In genomic region chr1:93620841-93621210, GRCh38 we compare ENCODE assay signal across 16 cellular contexts.
DNase-seq lines count a peak whose midpoint lies in the region; ATAC-seq and TF ChIP-seq lines count a peak whose summit lies in the region.
"Had no signal": no experiment of that assay in that cellular context is flagged by ENCODE, and none has a peak within 500 bp of the region (broad histone marks: within the 10 kb centered on the region; RNA-seq: fewer than 3 reads in every experiment).

No MANE protein-coding gene starts in this region.

- peaks cover 2% of the 10 kb centered on the region for H4K20me1 ChIP-seq in mammary epithelial cell (ENCODE audit: insufficient read depth, low read length)

- DNase-seq in BJ (ENCODE audit: low read depth) (no peak), mammary epithelial cell (peak; percentile 46), mucosa of gallbladder (ENCODE audit: low spot score) (peak; percentile 75), NCI-H1436 (lab: John Stamatoyannopoulos, UW) (no peak), NCI-H146 treated with DMSO at 0.1 percent for 48 hours (lab: John Stamatoyannopoulos, UW; ENCODE audit: unreplicated experiment) (no peak)
- DNase-seq: activated CD8-positive, alpha-beta memory T cell treated with anti-CD3 and anti-CD28 coated beads, Interleukin-2, amount 50 U/mL, for 4 hours; activated naive CD4-positive, alpha-beta T cell; brain microvascular endothelial cell; CD8-positive, alpha-beta memory T cell; NCI-H2227 treated with DMSO at 0.1 percent for 48 hours; OCI-M1; stimulated activated CD4-positive, alpha-beta T cell treated with anti-CD3 and anti-CD28 coated beads, Interleukin-15, amount 100 ng/mL, for 24 hours; T-helper 1 cell had no signal

- H3K27ac ChIP-seq in HEK293 (ENCODE audit: extremely low read depth, low read depth, low read length) (no peak overlapping the region), mammary epithelial cell (ENCODE audit: insufficient read depth, low read depth, low read length) (no peak overlapping the region)
- H3K27ac ChIP-seq: brain microvascular endothelial cell had no signal

- H3K79me2 ChIP-seq in mammary epithelial cell (ENCODE audit: insufficient read depth, low read length) = peaks cover 99% of the 10 kb centered on the region

- CTCF ChIA-PET in BJ (lab: Yijun Ruan, JAX) = interaction anchor here (1.1 to 6.1 kb wide), 8 partner anchors 8 to 331 kb away, joined by 3 to 53 read pairs (median 5); no protein-coding TSS in a partner anchor
- CTCF ChIA-PET in HEK293 (lab: Yijun Ruan, JAX) = interaction anchor here (0.6 to 1.8 kb wide), 3 partner anchors 193 to 222 kb away, joined by 3 to 5 read pairs (median 3); no protein-coding TSS in a partner anchor
- CTCF ChIA-PET in mammary epithelial cell (lab: Charles Lee; ENCODE audit: low non-redundant PET) = interaction anchor here (0.7 kb wide), 1 partner anchor 193 kb away, joined by 4 read pairs; no protein-coding TSS in a partner anchor

- H3K4me3 ChIP-seq in BJ (ENCODE audit: low read depth, low read length) = no peak overlapping the region
- H3K4me3 ChIP-seq in HEK293 (ENCODE audit: low read depth, low read length) = no peak overlapping the region
- H3K4me3 ChIP-seq in mammary epithelial cell (replicated peaks in 1 of 3; ENCODE audit: insufficient read depth in 1 of 3, low read depth in 2 of 3, low read length in 3 of 3) = no peak overlapping the region

- H3K9ac ChIP-seq in mammary epithelial cell (ENCODE audit: insufficient read depth, low read length) = no peak overlapping the region

- 69% methylated on average over 4 of the region's 4 CpGs for WGBS in mammary epithelial cell (ENCODE audit: low coverage, missing lambda C conversion rate)

- no peak overlapping the region for H3K4me2 ChIP-seq in mammary epithelial cell (ENCODE audit: insufficient read depth, low read depth, low read length)

- BruUV-seq in mammary epithelial cell (replicated peaks; lab: Mats Ljungman, UMichigan) = no TSS peak

- H3K9me3 ChIP-seq in HEK293 (ENCODE audit: control insufficient read depth, insufficient read depth, low read depth, low read length) (no peaks in the 10 kb centered on the region), mammary epithelial cell (replicated peaks; ENCODE audit: insufficient read depth, low read length) (peaks cover 3% of the 10 kb centered on the region)

- no peak overlapping the region for H2AFZ ChIP-seq in mammary epithelial cell (ENCODE audit: low read depth, low read length)

- in situ Hi-C loops in mammary epithelial cell (cut with MboI; ENCODE audit: low sequenced_read_pairs in 2 of 2) = loop anchor here in 1 of 2 donors (10.0 kb wide), 1 partner anchor 204 kb away; no protein-coding TSS in a partner anchor

- TF ChIP-seq CTCF in BJ (IDR thresholded peaks at IDR 0.05; ENCODE audit: insufficient read depth, low read depth, low read length) = peak; percentile 24
- no peak for TF ChIP-seq CTCF in HEK293 (tag by site-specific recombination; IDR thresholded peaks at IDR 0.05)
- peak; percentile 5 to 27 for TF ChIP-seq CTCF in mammary epithelial cell (conservative IDR thresholded peaks at IDR 0.05 in 1 of 2, IDR thresholded peaks at IDR 0.05 in 1 of 2; ENCODE audit: extremely low read depth in 1 of 2, insufficient read depth in 1 of 2, low read depth in 1 of 2, low read length in 2 of 2)

- intact Hi-C loops in mammary epithelial cell (cut with micrococcal nuclease) = no loop called here

- POLR2A ChIA-PET in BJ (lab: Charles Lee) = no interaction called here
- POLR2A ChIA-PET in HEK293 (lab: Yijun Ruan, JAX) = no interaction called here

- peaks cover 6% of the 10 kb centered on the region for H3K4me1 ChIP-seq in HEK293 (ENCODE audit: control insufficient read depth, insufficient read depth, low read length)
- H3K4me1 ChIP-seq in mammary epithelial cell (ENCODE audit: insufficient read depth, low read length) = peaks cover 94% of the 10 kb centered on the region

- H3K27me3 ChIP-seq in BJ (ENCODE audit: control insufficient read depth, insufficient read depth, low read length) (no peaks in the 10 kb centered on the region), mammary epithelial cell (ENCODE audit: insufficient read depth, low read length) (no peaks in the 10 kb centered on the region)
- H3K27me3 ChIP-seq: brain microvascular endothelial cell had no signal

- ATAC-seq in HG02970 (IDR thresholded peaks at IDR 0.05; ENCODE audit: low FRiP score, unreplicated experiment) (no peak), GM18868 (IDR thresholded peaks at IDR 0.05; ENCODE audit: unreplicated experiment) (no peak)

- no peaks in the 10 kb centered on the region for H3K36me3 ChIP-seq in BJ (ENCODE audit: control insufficient read depth, insufficient read depth, low read length)
- no peaks in the 10 kb centered on the region for H3K36me3 ChIP-seq in HEK293 (ENCODE audit: control insufficient read depth in 2 of 2, insufficient read depth in 1 of 2, low read length in 2 of 2)
- H3K36me3 ChIP-seq in mammary epithelial cell (ENCODE audit: insufficient read depth, low read length) = peaks cover 6% of the 10 kb centered on the region
- H3K36me3 ChIP-seq: brain microvascular endothelial cell had no signal

- dilution Hi-C loops in mammary epithelial cell (cut with HindIII; ENCODE audit: low sequenced_read_pairs) = loop anchor here (5.0 kb wide), 1 partner anchor 39 kb away; no protein-coding TSS in a partner anchor

TF ChIP-seq in HEK293, 187 proteins besides CTCF, POLR2A, EP300 and RAD21:
- no peak for TF ChIP-seq ZNF132 (tag by site-specific recombination; IDR thresholded peaks at IDR 0.05; ENCODE audit: borderline replicate concordance)
- peak; percentile 48; the same call in 1 of the 2 replicates for TF ChIP-seq KLF1 (tag by site-specific recombination; IDR thresholded peaks at IDR 0.05)
- TF ChIP-seq ZSCAN5A (tag by site-specific recombination; IDR thresholded peaks at IDR 0.05) = no peak

Comparison
In these comparisons a context has a peak if more than half of its experiments do, and no peak if none do; other contexts are left out.
1. DNase-seq: peak in mammary epithelial cell (single experiment) and mucosa of gallbladder (single experiment); none in BJ (single experiment), NCI-H1436 (single experiment) and NCI-H146 treated with DMSO at 0.1 percent for 48 hours (single experiment).